Comparison of ENCODE assay signal across 30 cellular contexts in the genomic region with DNA sequence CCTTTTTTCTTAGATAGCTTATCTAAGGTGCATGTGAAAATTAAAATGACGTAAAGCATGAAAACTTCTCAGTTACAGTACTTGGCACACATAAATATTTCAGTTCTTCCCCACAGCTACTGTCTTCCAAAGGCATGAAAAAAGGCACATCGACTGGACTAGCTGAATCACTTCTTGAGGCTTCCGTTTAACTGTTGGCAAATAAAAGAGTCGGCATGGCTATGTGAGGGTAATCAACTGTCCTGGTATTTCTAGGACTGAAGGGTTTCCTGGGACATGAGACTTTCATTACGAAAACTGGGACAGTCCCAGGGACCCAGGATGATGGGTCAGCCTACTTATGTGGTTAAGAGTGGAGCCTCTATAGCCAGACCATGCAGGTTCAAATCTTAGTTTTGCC.
"Had no signal": no experiment of that assay in that cellular context is flagged by ENCODE, and none has a peak within 500 bp of the region (broad histone marks: within the 10 kb centered on the region; RNA-seq: fewer than 3 reads in every experiment).

No MANE protein-coding gene starts in this region.

- H3K9me3 ChIP-seq: ascending aorta had no signal

- H3K4me1 Mint-ChIP-seq: activated B cell treated with CpG ODN at 0.5 μM for 24 hours had no signal

- FAIRE-seq: TTC549 had no signal

- DNase-seq: activated B cell treated with CpG ODN at 0.5 μM for 24 hours; activated CD4-positive, alpha-beta memory T cell treated with anti-CD3 and anti-CD28 coated beads, Interleukin-2, amount 10 ng/mL, durations not matched to agents 7 days and 5 days; activated CD4-positive, alpha-beta T cell treated with anti-CD3 and anti-CD28 coated beads, Interleukin-2, amount 10 ng/mL, durations not matched to agents 7 days and 5 days; activated CD4-positive, CD25-positive, alpha-beta regulatory T cell treated with anti-CD3 and anti-CD28 coated beads, Interleukin-2, amount 50 U/mL, for 72 hours; activated CD8-positive, alpha-beta memory T cell treated with anti-CD3 and anti-CD28 coated beads for 24 hours; activated CD8-positive, alpha-beta memory T cell treated with anti-CD3 and anti-CD28 coated beads, Interleukin-2, amount 10 ng/mL, durations not matched to agents 7 days and 5 days; activated CD8-positive, alpha-beta memory T cell treated with anti-CD3 and anti-CD28 coated beads, Interleukin-2, amount 50 U/mL, for 48 hours; activated CD8-positive, alpha-beta T cell treated with anti-CD3 and anti-CD28 coated beads, Interleukin-2, amount 10 ng/mL, durations not matched to agents 7 days and 5 days; activated effector memory CD4-positive, alpha-beta T cell treated with Interleukin-2 at 50 U/mL for 16 hours; activated gamma-delta T cell; activated naive CD4-positive, alpha-beta T cell treated with anti-CD3 and anti-CD28 coated beads, Interleukin-2, amount 10 ng/mL, durations not matched to agents 7 days and 5 days; activated naive CD4-positive, alpha-beta T cell treated with Interleukin-2 at 50 U/mL for 16 hours; activated naive CD8-positive, alpha-beta T cell treated with anti-CD3 and anti-CD28 coated beads, Interleukin-2, amount 10 ng/mL, durations not matched to agents 7 days and 5 days; activated T-cell treated with anti-CD3 and anti-CD28 coated beads, Interleukin-2, amount 50 U/mL, for 24 hours; activated T-cell treated with anti-CD3 and anti-CD28 coated beads, Interleukin-2, amount 50 U/mL, for 48 hours; amygdala; anterior cingulate cortex; central memory CD4-positive, alpha-beta T cell; SW 1271; T-helper 1 cell; T-helper 9 cell had no signal

- H3K4me1 ChIP-seq: ascending aorta had no signal

- H3K36me3 Mint-ChIP-seq: activated naive CD4-positive, alpha-beta T cell treated with anti-CD3 and anti-CD28 coated beads, Interleukin-2, amount 10 ng/mL, durations not matched to agents 7 days and 5 days; activated naive CD4-positive, alpha-beta T cell treated with anti-CD3 and anti-CD28 coated beads, Interleukin-2, amount 50 U/mL, for 24 hours; activated naive CD8-positive, alpha-beta T cell; brain had no signal

- H3K36me3 ChIP-seq: ascending aorta had no signal

- ATAC-seq: activated CD8-positive, alpha-beta memory T cell treated with anti-CD3 and anti-CD28 coated beads, Interleukin-2, amount 10 ng/mL, durations not matched to agents 7 days and 5 days; activated CD8-positive, alpha-beta T cell treated with anti-CD3 and anti-CD28 coated beads, Interleukin-2, amount 10 ng/mL, durations not matched to agents 7 days and 5 days; activated naive CD8-positive, alpha-beta T cell treated with anti-CD3 and anti-CD28 coated beads, Interleukin-2, amount 50 U/mL, for 24 hours had no signal

- H3K27ac Mint-ChIP-seq: activated B cell treated with CpG ODN at 0.5 μM for 24 hours; activated CD4-positive, alpha-beta memory T cell treated with anti-CD3 and anti-CD28 coated beads, Interleukin-2, amount 10 ng/mL, durations not matched to agents 7 days and 5 days; activated CD4-positive, alpha-beta T cell treated with anti-CD3 and anti-CD28 coated beads, Interleukin-2, amount 10 ng/mL, durations not matched to agents 7 days and 5 days; activated CD8-positive, alpha-beta memory T cell treated with anti-CD3 and anti-CD28 coated beads, Interleukin-2, amount 10 ng/mL, durations not matched to agents 7 days and 5 days; activated CD8-positive, alpha-beta T cell treated with anti-CD3 and anti-CD28 coated beads, Interleukin-2, amount 10 ng/mL, durations not matched to agents 7 days and 5 days; activated naive CD4-positive, alpha-beta T cell treated with anti-CD3 and anti-CD28 coated beads, Interleukin-2, amount 10 ng/mL, durations not matched to agents 7 days and 5 days; activated naive CD4-positive, alpha-beta T cell treated with anti-CD3 and anti-CD28 coated beads, Interleukin-2, amount 50 U/mL, for 24 hours; activated naive CD8-positive, alpha-beta T cell; activated naive CD8-positive, alpha-beta T cell treated with anti-CD3 and anti-CD28 coated beads, Interleukin-2, amount 10 ng/mL, durations not matched to agents 7 days and 5 days; activated naive CD8-positive, alpha-beta T cell treated with anti-CD3 and anti-CD28 coated beads, Interleukin-2, amount 50 U/mL, for 24 hours; activated T-cell treated with anti-CD3 and anti-CD28 coated beads, Interleukin-2, amount 50 U/mL, for 24 hours; activated T-helper 2 cell treated with anti-CD3 and anti-CD28 coated beads, Interferon-gamma antibody, Interleukin-2, Interleukin-4, amounts not matched to agents 10 μg/mL and 5 μg/mL and 100 μg/mL, durations not matched to agents 14 hours and 24 hours and 36 hours; brain; T-helper 1 cell treated with Interleukin-12 subunit alpha and Interleukin-12 subunit beta and Interleukin-4 antibody, amounts not matched to agents 30 μg/mL and 1 μg/mL, for 36 hours had no signal

- H3K27me3 Mint-ChIP-seq: activated CD4-positive, alpha-beta memory T cell treated with anti-CD3 and anti-CD28 coated beads, Interleukin-2, amount 10 ng/mL, durations not matched to agents 7 days and 5 days; activated CD8-positive, alpha-beta memory T cell treated with anti-CD3 and anti-CD28 coated beads, Interleukin-2, amount 10 ng/mL, durations not matched to agents 7 days and 5 days; activated naive CD4-positive, alpha-beta T cell treated with anti-CD3 and anti-CD28 coated beads, Interleukin-2, amount 10 ng/mL, durations not matched to agents 7 days and 5 days; activated naive CD4-positive, alpha-beta T cell treated with anti-CD3 and anti-CD28 coated beads, Interleukin-2, amount 50 U/mL, for 24 hours; activated naive CD8-positive, alpha-beta T cell; activated naive CD8-positive, alpha-beta T cell treated with anti-CD3 and anti-CD28 coated beads, Interleukin-2, amount 50 U/mL, for 24 hours; activated T-cell treated with anti-CD3 and anti-CD28 coated beads, Interleukin-2, amount 50 U/mL, for 24 hours had no signal

- H3K27me3 ChIP-seq: ascending aorta had no signal

- H3K4me3 Mint-ChIP-seq: activated B cell treated with CpG ODN at 0.5 μM for 24 hours; activated CD4-positive, alpha-beta memory T cell treated with anti-CD3 and anti-CD28 coated beads, Interleukin-2, amount 10 ng/mL, durations not matched to agents 7 days and 5 days; activated CD4-positive, alpha-beta T cell treated with anti-CD3 and anti-CD28 coated beads, Interleukin-2, amount 10 ng/mL, durations not matched to agents 7 days and 5 days; activated CD8-positive, alpha-beta memory T cell treated with anti-CD3 and anti-CD28 coated beads, Interleukin-2, amount 10 ng/mL, durations not matched to agents 7 days and 5 days; activated CD8-positive, alpha-beta T cell treated with anti-CD3 and anti-CD28 coated beads, Interleukin-2, amount 10 ng/mL, durations not matched to agents 7 days and 5 days; activated naive CD4-positive, alpha-beta T cell treated with anti-CD3 and anti-CD28 coated beads, Interleukin-2, amount 10 ng/mL, durations not matched to agents 7 days and 5 days; activated naive CD4-positive, alpha-beta T cell treated with anti-CD3 and anti-CD28 coated beads, Interleukin-2, amount 50 U/mL, for 24 hours; activated naive CD8-positive, alpha-beta T cell; activated naive CD8-positive, alpha-beta T cell treated with anti-CD3 and anti-CD28 coated beads, Interleukin-2, amount 10 ng/mL, durations not matched to agents 7 days and 5 days; activated naive CD8-positive, alpha-beta T cell treated with anti-CD3 and anti-CD28 coated beads, Interleukin-2, amount 50 U/mL, for 24 hours; activated T-cell treated with anti-CD3 and anti-CD28 coated beads, Interleukin-2, amount 50 U/mL, for 24 hours; brain; T-helper 1 cell treated with Interleukin-12 subunit alpha and Interleukin-12 subunit beta and Interleukin-4 antibody, amounts not matched to agents 30 μg/mL and 1 μg/mL, for 36 hours had no signal

- H3K9me3 Mint-ChIP-seq: activated naive CD4-positive, alpha-beta T cell treated with anti-CD3 and anti-CD28 coated beads, Interleukin-2, amount 50 U/mL, for 24 hours; activated naive CD8-positive, alpha-beta T cell treated with anti-CD3 and anti-CD28 coated beads, Interleukin-2, amount 50 U/mL, for 24 hours; activated T-cell treated with anti-CD3 and anti-CD28 coated beads, Interleukin-2, amount 50 U/mL, for 24 hours had no signal

- H3K27ac ChIP-seq: ascending aorta, VCaP had no signal

- H3K4me3 ChIP-seq: ascending aorta had no signal
